In genomic region chr2:212489719-212490346, GRCh38 we compare ENCODE assay signal across 21 cellular contexts. TPM values are rescaled to one million over a fixed set of nuclear protein-coding genes. Genes with fewer than 3 reads are reported as not detected.
DNase-seq lines count a peak whose midpoint lies in the region; ATAC-seq, FAIRE-seq and TF ChIP-seq lines count a peak whose summit lies in the region.
"Had no signal": no experiment of that assay in that cellular context is flagged by ENCODE, and none has a peak within 500 bp of the region (broad histone marks: within the 10 kb centered on the region; RNA-seq: fewer than 3 reads in every experiment).

No MANE protein-coding gene starts in this region.

- H3K36me3 ChIP-seq in pancreas = no peaks in the 10 kb centered on the region
- H3K36me3 ChIP-seq: BLaER1, cardiac muscle cell, HAP-1, sigmoid colon, vagina had no signal

- no peaks in the 10 kb centered on the region for H3K27me3 ChIP-seq in pancreas
- H3K27me3 ChIP-seq: BLaER1, cardiac muscle cell, sigmoid colon, vagina had no signal

- ATAC-seq in GM18867 (IDR thresholded peaks at IDR 0.05; ENCODE audit: unreplicated experiment) = peak; percentile 88
- ATAC-seq in GM21515 (IDR thresholded peaks at IDR 0.05; ENCODE audit: unreplicated experiment) = peak; percentile 65
- peak; percentile 43 for ATAC-seq in HG03097 (IDR thresholded peaks at IDR 0.05; ENCODE audit: low FRiP score, unreplicated experiment)
- no peak for ATAC-seq in pancreas
- no peak for ATAC-seq in GM21737 (IDR thresholded peaks at IDR 0.05; ENCODE audit: unreplicated experiment)
- ATAC-seq: SK-N-SH treated with all-trans-retinoic acid at 6 μM for 48 hours; stimulated activated naive CD8-positive, alpha-beta T cell treated with anti-CD3 and anti-CD28 coated beads, Interleukin-15, Interleukin-2, amounts not matched to agents 100 U/mL and 50 U/mL, for 24 hours had no signal

- H3K4me3 ChIP-seq in pancreas = no peak overlapping the region
- H3K4me3 ChIP-seq: BLaER1, cardiac muscle cell, HAP-1, sigmoid colon, vagina had no signal

- H3K27ac ChIP-seq in pancreas = no peak overlapping the region
- H3K27ac ChIP-seq: BLaER1, cardiac muscle cell, sigmoid colon, vagina, VCaP had no signal

- 75 to 82% methylated on average over 3 of the region's 3 CpGs for WGBS in pancreas, 2 donors

- no peaks in the 10 kb centered on the region for H3K4me1 ChIP-seq in pancreas
- H3K4me1 ChIP-seq: BLaER1, sigmoid colon, vagina had no signal

- intact Hi-C loops in pancreas (cut with DNase I) = no loop called here

- TF ChIP-seq CTCF in pancreas (IDR thresholded peaks at IDR 0.05) = no peak

- H3K9me3 ChIP-seq in pancreas = no peaks in the 10 kb centered on the region
- H3K9me3 ChIP-seq: BLaER1, HAP-1, sigmoid colon, vagina had no signal

- FAIRE-seq in pancreas (lab: Jason Lieb, UNC) (no peak), RCC 7860 (lab: Jason Lieb, UNC) (no peak)
- FAIRE-seq: GM12891 had no signal

- DNase-seq in NCI-H69 (lab: John Stamatoyannopoulos, UW) (peak; percentile 34), pancreas (no peak), RCC 7860 (ENCODE audit: low spot score) (no peak), GM19238 (ENCODE audit: insufficient read length, low spot score) (no peak)
- DNase-seq: activated naive CD4-positive, alpha-beta T cell treated with anti-CD3 and anti-CD28 coated beads for 36 hours; effector memory CD4-positive, alpha-beta T cell; mammary epithelial cell; MM.1S; sigmoid colon; stimulated activated naive CD8-positive, alpha-beta T cell treated with anti-CD3 and anti-CD28 coated beads, Interleukin-15, Interleukin-2, amounts not matched to agents 100 U/mL and 50 U/mL, for 24 hours had no signal

RNA-seq across cellular contexts. Expression of gene ERBB4, which starts 48.8 kb away (rescaled TPM):
- total RNA-seq in pancreas = 1 to 10 TPM; 2.9 to 5.0 (median 3.5) TPM
- under 1 TPM; 0.30 to 0.54 TPM for polyA plus RNA-seq in pancreas
- total RNA-seq: activated naive CD4-positive, alpha-beta T cell treated with anti-CD3 and anti-CD28 coated beads for 36 hours; mammary epithelial cell had no signal
- polyA plus RNA-seq: mammary epithelial cell had no signal

Comparison
In these comparisons a context has a peak if more than half of its experiments do, and no peak if none do; other contexts are left out.
1. ATAC-seq: peak in GM18867 (single experiment), GM21515 (single experiment) and HG03097 (single experiment); none in pancreas (0 of 4) and GM21737 (single experiment).